Comparison of ENCODE assay signal across 14 cellular contexts in genomic region chr2:234334146-234334545, GRCh38.
DNase-seq lines count a peak whose midpoint lies in the region; ATAC-seq, FAIRE-seq and TF ChIP-seq lines count a peak whose summit lies in the region.
"Had no signal": no experiment of that assay in that cellular context is flagged by ENCODE, and none has a peak within 500 bp of the region (broad histone marks: within the 10 kb centered on the region; RNA-seq: fewer than 3 reads in every experiment).

No MANE protein-coding gene starts in this region.

- H3K4me1 ChIP-seq in HepG2 (ENCODE audit: insufficient read depth, low read length) (no peaks in the 10 kb centered on the region), right lobe of liver (no peaks in the 10 kb centered on the region), spleen (peaks cover 0 to 13% (median 4%) of the 10 kb centered on the region in 6 donors)

- TF ChIP-seq POLR2A in HepG2 (IDR thresholded peaks at IDR 0.05; ENCODE audit: insufficient read depth in 1 of 2, low read depth in 2 of 2, low read length in 2 of 2) (no peak), right lobe of liver (IDR thresholded peaks at IDR 0.05) (no peak), spleen (IDR thresholded peaks at IDR 0.05) (no peak)

- no peak for FAIRE-seq in HepG2 (lab: Jason Lieb, UNC)
- no peak for FAIRE-seq in bronchial epithelial cell (lab: Jason Lieb, UNC)
- FAIRE-seq in urothelium cell line (lab: Jason Lieb, UNC) = no peak
- FAIRE-seq: islet of Langerhans had no signal

- no peak for TF ChIP-seq CTCF in HepG2 (CRISPR knock-in tag; IDR thresholded peaks at IDR 0.05)
- TF ChIP-seq CTCF in right lobe of liver (IDR thresholded peaks at IDR 0.05) = no peak
- TF ChIP-seq CTCF in bronchial epithelial cell (IDR thresholded peaks at IDR 0.05; ENCODE audit: insufficient read depth, low read length, severe bottlenecking) = no peak
- no peak for TF ChIP-seq CTCF in spleen (IDR thresholded peaks at IDR 0.05 in 8 of 11, conservative IDR thresholded peaks at IDR 0.05 in 3 of 11)

- in situ Hi-C loops in HepG2 (cut with HindIII; ENCODE audit: extremely low pct_ligation_motif_present, low pct_unique_long_range_greater_than_20kb) = no loop called here

- no peak overlapping the region for H3K9ac ChIP-seq in HepG2 (ENCODE audit: insufficient read depth, low read depth, low read length)

- H3K36me3 ChIP-seq in HepG2 (replicated peaks in 1 of 2; ENCODE audit: control insufficient read depth in 1 of 2, insufficient read depth in 2 of 2, low read length in 2 of 2) (no peaks in the 10 kb centered on the region), right lobe of liver (no peaks in the 10 kb centered on the region), bronchial epithelial cell (ENCODE audit: control insufficient read depth, insufficient read depth, low read length) (no peaks in the 10 kb centered on the region), spleen (no peaks in the 10 kb centered on the region)

- H3K27ac ChIP-seq in HepG2 (ENCODE audit: extremely low read length, insufficient read depth, low read length) = no peak overlapping the region
- no peak overlapping the region for H3K27ac ChIP-seq in right lobe of liver
- no peak overlapping the region for H3K27ac ChIP-seq in spleen

- DNase-seq in HepG2 (ENCODE audit: low spot score) (no peak), right lobe of liver (no peak), bronchial epithelial cell (ENCODE audit: low read depth) (peak; percentile 70), islet precursor cell (peak; percentile 90), urothelium cell line (ENCODE audit: low spot score) (peak; percentile 17), EL (no peak), spleen (no peak)
- DNase-seq: activated CD8-positive, alpha-beta memory T cell treated with anti-CD3 and anti-CD28 coated beads, Interleukin-2, amount 50 U/mL, for 4 hours; MV-4-11; NCI-H524; SIG-M5; stimulated activated CD4-positive, alpha-beta T cell treated with anti-CD3 and anti-CD28 coated beads, Interleukin-12 subunit alpha, Interleukin-12 subunit beta, amount 100 ng/mL, for 4 hours had no signal

- CTCF ChIA-PET in HepG2 (lab: Yijun Ruan, JAX; ENCODE audit: low intra/inter-chr PET ratio, low total read pairs) = no interaction called here

- no peak overlapping the region for H3K4me2 ChIP-seq in HepG2 (ENCODE audit: low read depth, low read length)

- intact Hi-C loops in HepG2 (cut with micrococcal nuclease; ENCODE audit: unreplicated experiment) = no loop called here
- intact Hi-C loops in right lobe of liver (cut with DNase I) = no loop called here
- intact Hi-C loops in spleen (cut with DNase I; ENCODE audit: low total_unique reads) = no loop called here

- no peak for ATAC-seq in HepG2
- no peak for ATAC-seq in right lobe of liver
- no peak for ATAC-seq in GM21367 (IDR thresholded peaks at IDR 0.05; ENCODE audit: unreplicated experiment)

- H2AFZ ChIP-seq in HepG2 (ENCODE audit: low read length) = no peak overlapping the region

- H3K9me3 ChIP-seq in HepG2 (ENCODE audit: low read length) (no peaks in the 10 kb centered on the region), right lobe of liver (no peaks in the 10 kb centered on the region), spleen (peaks cover 0 to 3% (median 0%) of the 10 kb centered on the region in 8 donors)

- H4K20me1 ChIP-seq in HepG2 (ENCODE audit: insufficient read depth, low read length) = no peaks in the 10 kb centered on the region

- H3K4me3 ChIP-seq in HepG2 (replicated peaks in 1 of 3; ENCODE audit: insufficient read depth in 1 of 3, low read depth in 2 of 3, low read length in 3 of 3) (no peak overlapping the region), right lobe of liver (no peak overlapping the region), bronchial epithelial cell (ENCODE audit: low read depth, low read length) (no peak overlapping the region), spleen (no peak overlapping the region)

- BruUV-seq in HepG2 (replicated peaks; lab: Mats Ljungman, UMichigan) = no TSS peak

- H3K79me2 ChIP-seq in HepG2 (ENCODE audit: insufficient read depth, low read length) = no peaks in the 10 kb centered on the region

- H3K27me3 ChIP-seq in HepG2 (ENCODE audit: control insufficient read depth in 1 of 2, insufficient read depth in 2 of 2, low read length in 2 of 2) (peaks cover 0 to 52% of the 10 kb centered on the region in 2 experiments; a peak in 3 of 5 replicates), right lobe of liver (no peaks in the 10 kb centered on the region), bronchial epithelial cell (ENCODE audit: control insufficient read depth, insufficient read depth, low read length) (no peaks in the 10 kb centered on the region), spleen (replicated peaks in 1 of 7) (peaks cover 0 to 11% (median 0%) of the 10 kb centered on the region in 7 donors)

- no peak for TF ChIP-seq RAD21 in HepG2 (CRISPR knock-in tag; IDR thresholded peaks at IDR 0.05)

- WGBS in HepG2 (ENCODE audit: low lambda C conversion rate) = 7% methylated on average over 3 of the region's 3 CpGs
- WGBS in right lobe of liver (ENCODE audit: insufficient coverage, low coverage, low lambda C conversion rate, missing lambda C conversion rate) = 57% methylated on average over 1 of the region's 3 CpGs
- WGBS in spleen, 5 donors = 80 to 88% (median 82%) methylated on average over 3 of the region's 3 CpGs

- TF ChIP-seq EP300 in HepG2 (IDR thresholded peaks at IDR 0.05; ENCODE audit: low read depth in 2 of 2, low read length in 2 of 2) (no peak), HepG2 (CRISPR knock-in tag; IDR thresholded peaks at IDR 0.05; ENCODE audit: borderline replicate concordance) (no peak)

- POLR2A ChIA-PET in HepG2 (lab: Yijun Ruan, JAX) = no interaction called here

TF ChIP-seq in HepG2, 621 proteins besides CTCF, POLR2A, EP300 and RAD21:
- TF ChIP-seq ZBTB3 (CRISPR knock-in tag; IDR thresholded peaks at IDR 0.05; ENCODE audit: borderline replicate concordance, low read depth) (no peak), CREB1 (IDR thresholded peaks at IDR 0.05) (peak; percentile 21; the same call in 1 of the 2 replicates), CREB1 (CRISPR knock-in tag; IDR thresholded peaks at IDR 0.05) (no peak)

Comparison
In these comparisons a context has a peak if more than half of its experiments do, and no peak if none do; other contexts are left out.
1. DNase-seq: peak in bronchial epithelial cell (single experiment), islet precursor cell (single experiment) and urothelium cell line (single experiment); none in HepG2 (single experiment), right lobe of liver (0 of 3), EL (single experiment) and spleen (single experiment).